In genomic region chr13:77733674-77734073, GRCh38 we compare ENCODE assay signal across 16 cellular contexts. TPM values are rescaled to one million over a fixed set of nuclear protein-coding genes. Genes with fewer than 3 reads are reported as not detected.
A peak's percentile ranks its signal among the peaks of the same experiment; 100 is the strongest.
DNase-seq lines count a peak whose midpoint lies in the region; ATAC-seq, FAIRE-seq and TF ChIP-seq lines count a peak whose summit lies in the region.
"Had no signal": no experiment of that assay in that cellular context is flagged by ENCODE, and none has a peak within 500 bp of the region (broad histone marks: within the 10 kb centered on the region; RNA-seq: fewer than 3 reads in every experiment).

No MANE protein-coding gene starts in this region.

- FAIRE-seq in kidney (lab: Jason Lieb, UNC), result no peak
- FAIRE-seq: A549, H1 had no signal

- no peaks in the 10 kb centered on the region for H3K79me2 ChIP-seq in Karpas-422 (ENCODE audit: low read length)

- intact Hi-C loops in mucosa of descending colon (cut with DNase I, micrococcal nuclease), result no loop called here
- intact Hi-C loops in kidney (cut with DNase I), result no loop called here
- intact Hi-C loops in posterior cingulate gyrus (cut with DNase I), result no loop called here

- H3K36me3 ChIP-seq in mucosa of descending colon (ENCODE audit: low read depth), result no peaks in the 10 kb centered on the region
- no peaks in the 10 kb centered on the region for H3K36me3 ChIP-seq in Karpas-422 (ENCODE audit: insufficient read depth, low read length)
- no peaks in the 10 kb centered on the region for H3K36me3 ChIP-seq in kidney (ENCODE audit: control insufficient read depth in 1 of 2, insufficient read depth in 2 of 2, low read length in 2 of 2)

- H3K4me3 ChIP-seq in mucosa of descending colon (no peak overlapping the region), Karpas-422 (ENCODE audit: low read length) (no peak overlapping the region), kidney (ENCODE audit: low read length in 2 of 2) (no peak overlapping the region)
- H3K4me3 ChIP-seq: A549 had no signal

- no peaks in the 10 kb centered on the region for H3K4me1 ChIP-seq in mucosa of descending colon (ENCODE audit: low read depth)
- H3K4me1 ChIP-seq in Karpas-422 (ENCODE audit: low read length), result no peaks in the 10 kb centered on the region
- H3K4me1 ChIP-seq in kidney (ENCODE audit: control insufficient read depth in 1 of 2, insufficient read depth in 1 of 2, low read depth in 1 of 2, low read length in 2 of 2), result no peaks in the 10 kb centered on the region
- H3K4me1 ChIP-seq: A549 had no signal

- peak; percentile 44 for ATAC-seq in mucosa of descending colon
- ATAC-seq: A549, Panc1 had no signal

- H4K20me1 ChIP-seq in Karpas-422 (ENCODE audit: insufficient read depth, low read depth, low read length), result no peaks in the 10 kb centered on the region; the same call in 1 of the 2 replicates

- no peaks in the 10 kb centered on the region for H3K27me3 ChIP-seq in Karpas-422 (ENCODE audit: low read length)

- H3K27ac ChIP-seq in angular gyrus (ENCODE audit: low read depth, low read length), result peak overlapping the region; percentile 51
- H3K27ac ChIP-seq in Karpas-422 (ENCODE audit: low read length), result no peak overlapping the region
- no peak overlapping the region for H3K27ac ChIP-seq in kidney (ENCODE audit: low read depth in 2 of 2, low read length in 2 of 2)
- H3K27ac ChIP-seq: A549 had no signal

- H3K9ac ChIP-seq in Karpas-422 (ENCODE audit: low read length), result no peak overlapping the region
- H3K9ac ChIP-seq in kidney (ENCODE audit: low read length in 2 of 2), result no peak overlapping the region

- H3K9me3 ChIP-seq in mucosa of descending colon, result no peaks in the 10 kb centered on the region
- no peaks in the 10 kb centered on the region for H3K9me3 ChIP-seq in Karpas-422 (ENCODE audit: low read length)
- no peaks in the 10 kb centered on the region for H3K9me3 ChIP-seq in kidney (ENCODE audit: control insufficient read depth in 1 of 2, low read length in 2 of 2)
- H3K9me3 ChIP-seq: A549 had no signal

- H2AFZ ChIP-seq in Karpas-422 (ENCODE audit: low read length), result no peak overlapping the region

- DNase-seq in DMS 273 treated with DMSO at 0.1 percent for 48 hours (lab: John Stamatoyannopoulos, UW) (peak; percentile 93), NCI-H2171 (lab: John Stamatoyannopoulos, UW) (peak; percentile 90), mucosa of descending colon (peak in 1 of 3 donors; percentile 4), Karpas-422 (no peak), kidney (no peak), posterior cingulate gyrus (no peak)
- DNase-seq: DND-41, NCI-H1436, NCI-H2081 treated with DMSO at 0.1 percent for 48 hours, NCI-H345, NCI-H774, Right ventricle myocardium superior had no signal

- no peak overlapping the region for H3K4me2 ChIP-seq in Karpas-422 (ENCODE audit: low read depth, low read length, poor library complexity, severe bottlenecking)
- H3K4me2 ChIP-seq: A549 had no signal

- H3K9me2 ChIP-seq in Karpas-422 (replicated peaks; ENCODE audit: insufficient read depth, low read length), result no peaks in the 10 kb centered on the region

- TF ChIP-seq CTCF in mucosa of descending colon (IDR thresholded peaks at IDR 0.05) (no peak), kidney (IDR thresholded peaks at IDR 0.05; ENCODE audit: borderline replicate concordance, extremely low read depth, insufficient read depth) (no peak)

RNA-seq across cellular contexts. Expression of gene SLAIN1, which starts 36.2 kb away (rescaled TPM):
- total RNA-seq in mucosa of descending colon (10 to 100 TPM in 1 of 3 donors, 1 to 10 TPM in 2; 1.6 to 10.3 (median 2.9) TPM), kidney (12.4 TPM)
- total RNA-seq in Karpas-422 (2014; rRNA removed; shearing (Covaris generic); ENCODE audit: low replicate concordance), result 4.4 and 7.1 TPM in 2 replicates
- 6.0 TPM for polyA plus RNA-seq in kidney (ENCODE audit: insufficient read depth, low read depth, low replicate concordance)

Comparison
In these comparisons a context has a peak if more than half of its experiments do, and no peak if none do; other contexts are left out.
1. DNase-seq: peak in DMS 273 treated with DMSO at 0.1 percent for 48 hours (single experiment) and NCI-H2171 (single experiment); none in Karpas-422 (single experiment), kidney (single experiment) and posterior cingulate gyrus (0 of 10).